In the genomic region with DNA sequence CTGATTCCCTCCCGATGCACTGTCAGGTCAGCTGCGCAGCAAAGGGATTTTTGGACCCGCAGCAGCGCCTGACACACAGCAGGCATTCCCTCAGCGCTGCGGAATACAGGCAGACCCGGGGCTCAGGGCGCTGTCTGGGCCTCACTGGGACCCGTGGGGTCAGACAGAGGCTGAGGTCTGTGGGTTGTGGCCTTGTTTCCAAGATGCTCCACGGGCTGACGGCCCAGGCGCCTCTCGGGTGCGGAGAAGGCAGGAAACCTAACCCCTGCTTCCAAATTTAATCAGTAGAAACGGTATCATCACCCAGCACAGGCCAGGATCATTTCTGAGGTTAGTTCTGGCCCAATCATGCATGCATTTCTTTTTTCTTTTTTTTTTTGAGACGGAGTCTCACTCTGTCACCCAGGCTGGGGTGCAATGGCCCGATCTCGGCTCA, we compare ENCODE assay signal across 6 cellular contexts. TPM values are rescaled to one million over a fixed set of nuclear protein-coding genes. Genes with fewer than 3 reads are reported as not detected.
DNase-seq lines count a peak whose midpoint lies in the region; ATAC-seq and TF ChIP-seq lines count a peak whose summit lies in the region.

No MANE protein-coding gene starts in this region.

- TF ChIP-seq CTCF in DOHH2 (IDR thresholded peaks at IDR 0.05; ENCODE audit: low read depth, low read length, poor library complexity, severe bottlenecking): no peak

- peaks cover 7% of the 10 kb centered on the region for H3K36me3 Mint-ChIP-seq in activated naive CD8-positive, alpha-beta T cell treated with anti-CD3 and anti-CD28 coated beads, Interleukin-2, amount 50 U/mL, for 24 hours (ENCODE audit: low read depth)

- H3K27ac Mint-ChIP-seq in activated naive CD8-positive, alpha-beta T cell treated with anti-CD3 and anti-CD28 coated beads, Interleukin-2, amount 50 U/mL, for 24 hours: peak overlapping the region; percentile 84

- peaks cover 39% of the 10 kb centered on the region for H3K4me1 Mint-ChIP-seq in activated naive CD8-positive, alpha-beta T cell treated with anti-CD3 and anti-CD28 coated beads, Interleukin-2, amount 50 U/mL, for 24 hours

- peak overlapping the region; percentile 68 for H3K9ac ChIP-seq in mucosa of stomach (ENCODE audit: low read length)

- H3K4me3 ChIP-seq in DOHH2 (ENCODE audit: low read length) (peak overlapping the region; percentile 88), mucosa of stomach (ENCODE audit: low read length) (peak overlapping the region; percentile 63)

- peaks cover 39% of the 10 kb centered on the region for H3K36me3 ChIP-seq in DOHH2 (ENCODE audit: control insufficient read depth, low read length)
- no peaks in the 10 kb centered on the region for H3K36me3 ChIP-seq in mucosa of stomach (ENCODE audit: control insufficient read depth, insufficient read depth, low read length)

- H3K27me3 Mint-ChIP-seq in activated naive CD8-positive, alpha-beta T cell treated with anti-CD3 and anti-CD28 coated beads, Interleukin-2, amount 50 U/mL, for 24 hours: peaks cover 1% of the 10 kb centered on the region

- H3K27me3 ChIP-seq in DOHH2 (ENCODE audit: control insufficient read depth, low read length): no peaks in the 10 kb centered on the region
- H3K27me3 ChIP-seq in mucosa of stomach (ENCODE audit: control insufficient read depth, insufficient read depth, low read length): no peaks in the 10 kb centered on the region

- no peak for DNase-seq in activated naive CD8-positive, alpha-beta T cell treated with anti-CD3 and anti-CD28 coated beads, Interleukin-2, amount 50 U/mL, for 24 hours
- no peak for DNase-seq in mesenteric fat pad (ENCODE audit: low spot score)

- peaks cover 22% of the 10 kb centered on the region for H4K20me1 ChIP-seq in DOHH2 (ENCODE audit: control insufficient read depth, insufficient read depth, low read depth, low read length)

- H3K27ac ChIP-seq in DOHH2 (ENCODE audit: low read depth, low read length): peak overlapping the region; percentile 35; the same call in 1 of the 2 replicates

- H3K4me1 ChIP-seq in DOHH2 (ENCODE audit: control insufficient read depth, low read length) (peaks cover 34% of the 10 kb centered on the region), mucosa of stomach (ENCODE audit: control insufficient read depth, insufficient read depth, low read length) (peaks cover 39% of the 10 kb centered on the region)

- H3K9me3 ChIP-seq in DOHH2 (ENCODE audit: control insufficient read depth, insufficient read depth, low read length): no peaks in the 10 kb centered on the region
- H3K9me3 ChIP-seq in mucosa of stomach (ENCODE audit: control insufficient read depth, low read length): no peaks in the 10 kb centered on the region

- H3K4me3 Mint-ChIP-seq in activated naive CD8-positive, alpha-beta T cell treated with anti-CD3 and anti-CD28 coated beads, Interleukin-2, amount 50 U/mL, for 24 hours: peak overlapping the region; percentile 71

- no peaks in the 10 kb centered on the region for H3K9me3 Mint-ChIP-seq in activated naive CD8-positive, alpha-beta T cell treated with anti-CD3 and anti-CD28 coated beads, Interleukin-2, amount 50 U/mL, for 24 hours

- no peaks in the 10 kb centered on the region for H3F3A ChIP-seq in DOHH2 (ENCODE audit: control insufficient read depth, insufficient read depth)

- ATAC-seq in activated naive CD8-positive, alpha-beta T cell treated with anti-CD3 and anti-CD28 coated beads, Interleukin-2, amount 50 U/mL, for 24 hours: no peak
- ATAC-seq in HG03135 (IDR thresholded peaks at IDR 0.05; ENCODE audit: unreplicated experiment): no peak
- ATAC-seq in GM18511 (IDR thresholded peaks at IDR 0.05; ENCODE audit: unreplicated experiment): no peak

- peak overlapping the region; percentile 100 for H3K4me2 ChIP-seq in DOHH2 (ENCODE audit: low read length)

- peaks cover 46% of the 10 kb centered on the region for H3K79me2 ChIP-seq in DOHH2 (ENCODE audit: control insufficient read depth, low read length)

- H3K9me2 ChIP-seq in DOHH2 (replicated peaks; ENCODE audit: control insufficient read depth, low read length): no peaks in the 10 kb centered on the region

RNA-seq across cellular contexts. Expression of gene RNF126, which starts 0.7 kb away (rescaled TPM):
- total RNA-seq in mesenteric fat pad: 37.3 TPM

RNA-seq across cellular contexts. Expression of gene FSTL3, which starts 12.5 kb away (rescaled TPM):
- 193 TPM for total RNA-seq in mesenteric fat pad

RNA-seq across cellular contexts. Expression of gene FGF22, which starts 24.0 kb away (rescaled TPM):
- 0.22 TPM for total RNA-seq in mesenteric fat pad

RNA-seq across cellular contexts. Expression of gene POLRMT, which starts 30.4 kb away (rescaled TPM):
- 36.9 TPM for total RNA-seq in mesenteric fat pad

RNA-seq across cellular contexts. Expression of gene PRSS57, which starts 31.6 kb away (rescaled TPM):
- not detected for total RNA-seq in mesenteric fat pad
